ENCODE assay signal across 31 cellular contexts in genomic region chr16:64724339-64724738, GRCh38.
DNase-seq lines count a peak whose midpoint lies in the region; ATAC-seq, FAIRE-seq and TF ChIP-seq lines count a peak whose summit lies in the region.
"Had no signal": no experiment of that assay in that cellular context is flagged by ENCODE, and none has a peak within 500 bp of the region (broad histone marks: within the 10 kb centered on the region; RNA-seq: fewer than 3 reads in every experiment).

No MANE protein-coding gene starts in this region.

- no peak overlapping the region for H2AFZ ChIP-seq in HepG2 (ENCODE audit: low read length)

- in situ Hi-C loops in HepG2 (cut with HindIII; ENCODE audit: extremely low pct_ligation_motif_present, low pct_unique_long_range_greater_than_20kb), result no loop called here

- CTCF ChIA-PET in HepG2 (lab: Yijun Ruan, JAX; ENCODE audit: low intra/inter-chr PET ratio, low total read pairs), result no interaction called here

- no peak for TF ChIP-seq CTCF in right lobe of liver (IDR thresholded peaks at IDR 0.05)
- no peak for TF ChIP-seq CTCF in HepG2 (CRISPR knock-in tag; IDR thresholded peaks at IDR 0.05)

- peak; percentile 20 to 65 (median 53) for ATAC-seq in right lobe of liver
- no peak for ATAC-seq in HepG2
- peak; percentile 67 for ATAC-seq in left lobe of liver
- ATAC-seq: A549; CD8-positive, alpha-beta T cell had no signal

- intact Hi-C loops in right lobe of liver (cut with DNase I) (no loop called here), HepG2 (cut with micrococcal nuclease; ENCODE audit: unreplicated experiment) (no loop called here)

- H3K9me3 ChIP-seq in right lobe of liver (no peaks in the 10 kb centered on the region), HepG2 (ENCODE audit: low read length) (peaks cover 79% of the 10 kb centered on the region)
- H3K9me3 ChIP-seq: A549; BE2C; BLaER1; BLaER1 treated with 17β-estradiol and CSF1 and Interleukin-3, amounts not matched to agents 10 nM and 100 nM; Caco-2 had no signal

- no peak overlapping the region for H3K4me2 ChIP-seq in HepG2 (ENCODE audit: low read depth, low read length)
- H3K4me2 ChIP-seq: A549; BLaER1; BLaER1 treated with 17β-estradiol and CSF1 and Interleukin-3, amounts not matched to agents 10 nM and 100 nM had no signal

- H3K36me3 ChIP-seq in right lobe of liver, result no peaks in the 10 kb centered on the region
- H3K36me3 ChIP-seq in HepG2 (replicated peaks in 1 of 2; ENCODE audit: control insufficient read depth in 1 of 2, insufficient read depth in 2 of 2, low read length in 2 of 2), result no peaks in the 10 kb centered on the region
- H3K36me3 ChIP-seq: BE2C; BLaER1; BLaER1 treated with 17β-estradiol and CSF1 and Interleukin-3, amounts not matched to agents 10 nM and 100 nM had no signal

- H3K79me2 ChIP-seq in HepG2 (ENCODE audit: insufficient read depth, low read length), result no peaks in the 10 kb centered on the region

- H3K4me3 ChIP-seq in right lobe of liver (no peak overlapping the region), HepG2 (replicated peaks in 1 of 3; ENCODE audit: insufficient read depth in 1 of 3, low read depth in 2 of 3, low read length in 3 of 3) (no peak overlapping the region)
- H3K4me3 ChIP-seq: A549; BLaER1; BLaER1 treated with 17β-estradiol and CSF1 and Interleukin-3, amounts not matched to agents 10 nM and 100 nM had no signal

- DNase-seq in right lobe of liver, result no peak
- no peak for DNase-seq in HepG2 (ENCODE audit: low spot score)
- DNase-seq in left lobe of liver (ENCODE audit: low spot score), result no peak
- DNase-seq in NCI-H128 (lab: John Stamatoyannopoulos, UW; ENCODE audit: unreplicated experiment), result no peak
- DNase-seq: 8988T; ACHN; AML-193; BE2C; C1 segment of cervical spinal cord; Caco-2; Calu3; CD4-positive, alpha-beta memory T cell; CD4-positive, alpha-beta T cell; CD4-positive, CD25-positive, alpha-beta regulatory T cell; CD8-positive, alpha-beta memory T cell; CD8-positive, alpha-beta T cell; COR-L47; DMS 273 treated with DMSO at 0.1 percent for 48 hours; DMS153; DMS53; DMS79; DMS79 treated with DMSO at 0.1 percent for 48 hours; DND-41; EL had no signal

- 31% methylated on average over 3 of the region's 5 CpGs for WGBS in right lobe of liver (ENCODE audit: insufficient coverage, low coverage, low lambda C conversion rate, missing lambda C conversion rate)
- 10% methylated on average over 5 of the region's 5 CpGs for WGBS in HepG2 (ENCODE audit: low lambda C conversion rate)

- H4K20me1 ChIP-seq in HepG2 (ENCODE audit: insufficient read depth, low read length), result no peaks in the 10 kb centered on the region
- H4K20me1 ChIP-seq: BLaER1; BLaER1 treated with 17β-estradiol and CSF1 and Interleukin-3, amounts not matched to agents 10 nM and 100 nM had no signal

- FAIRE-seq in HepG2 (lab: Jason Lieb, UNC), result no peak
- FAIRE-seq: A204.1, A549, D721Med had no signal

- POLR2A ChIA-PET in HepG2 (lab: Yijun Ruan, JAX), result no interaction called here

- no peak for TF ChIP-seq RAD21 in HepG2 (CRISPR knock-in tag; IDR thresholded peaks at IDR 0.05)

- TF ChIP-seq EP300 in HepG2 (IDR thresholded peaks at IDR 0.05; ENCODE audit: low read depth in 2 of 2, low read length in 2 of 2), result no peak
- TF ChIP-seq EP300 in HepG2 (CRISPR knock-in tag; IDR thresholded peaks at IDR 0.05; ENCODE audit: borderline replicate concordance), result no peak

- H3K27me3 ChIP-seq in right lobe of liver (no peaks in the 10 kb centered on the region), HepG2 (ENCODE audit: control insufficient read depth in 1 of 2, insufficient read depth in 2 of 2, low read length in 2 of 2) (no peaks in the 10 kb centered on the region)
- H3K27me3 ChIP-seq: BE2C; BLaER1; BLaER1 treated with 17β-estradiol and CSF1 and Interleukin-3, amounts not matched to agents 10 nM and 100 nM had no signal

- H3K9ac ChIP-seq in HepG2 (ENCODE audit: insufficient read depth, low read depth, low read length), result no peak overlapping the region
- H3K9ac ChIP-seq: BLaER1; BLaER1 treated with 17β-estradiol and CSF1 and Interleukin-3, amounts not matched to agents 10 nM and 100 nM had no signal

- TF ChIP-seq POLR2A in right lobe of liver (IDR thresholded peaks at IDR 0.05), result no peak
- TF ChIP-seq POLR2A in HepG2 (IDR thresholded peaks at IDR 0.05; ENCODE audit: insufficient read depth in 1 of 2, low read depth in 2 of 2, low read length in 2 of 2), result no peak

- H3K27ac ChIP-seq in right lobe of liver (no peak overlapping the region), HepG2 (ENCODE audit: extremely low read length, insufficient read depth, low read length) (no peak overlapping the region)
- H3K27ac ChIP-seq: 22Rv1; A549; BLaER1; BLaER1 treated with 17β-estradiol and CSF1 and Interleukin-3, amounts not matched to agents 10 nM and 100 nM; C4-2B had no signal

- BruUV-seq in HepG2 (replicated peaks; lab: Mats Ljungman, UMichigan), result no TSS peak

- H3K4me1 ChIP-seq in right lobe of liver (no peaks in the 10 kb centered on the region), HepG2 (ENCODE audit: insufficient read depth, low read length) (no peaks in the 10 kb centered on the region)
- H3K4me1 ChIP-seq: A549; BLaER1; BLaER1 treated with 17β-estradiol and CSF1 and Interleukin-3, amounts not matched to agents 10 nM and 100 nM; Caco-2 had no signal

TF ChIP-seq in HepG2, 621 proteins besides CTCF, POLR2A, EP300 and RAD21:
- TF ChIP-seq ZNF766 (CRISPR knock-in tag; IDR thresholded peaks at IDR 0.05; ENCODE audit: borderline replicate concordance) (no peak), ZNF577 (CRISPR knock-in tag; IDR thresholded peaks at IDR 0.05; ENCODE audit: borderline replicate concordance, low read depth) (no peak), TARDBP (CRISPR knock-in tag; IDR thresholded peaks at IDR 0.05) (no peak), NAIF1 (CRISPR knock-in tag; IDR thresholded peaks at IDR 0.05; ENCODE audit: borderline replicate concordance) (no peak), ZNF740 (CRISPR knock-in tag; IDR thresholded peaks at IDR 0.05) (no peak), EED (CRISPR knock-in tag; IDR thresholded peaks at IDR 0.05) (no peak), RXRB (CRISPR knock-in tag; IDR thresholded peaks at IDR 0.05; ENCODE audit: borderline replicate concordance) (no peak), ZNF282 (IDR thresholded peaks at IDR 0.05; ENCODE audit: partially characterized antibody) (no peak), CREB3 (CRISPR knock-in tag; IDR thresholded peaks at IDR 0.05) (no peak), MAFF (IDR thresholded peaks at IDR 0.05; ENCODE audit: low read depth, low read length) (no peak), ZNF33B (CRISPR knock-in tag; IDR thresholded peaks at IDR 0.05) (no peak), ZNF772 (CRISPR knock-in tag; IDR thresholded peaks at IDR 0.05) (no peak), TERF1 (CRISPR knock-in tag; IDR thresholded peaks at IDR 0.05) (no peak)
TF ChIP-seq in HepG2: peak in this region for 0.
